In genomic region chr7:124155400-124156022, GRCh38 we compare ENCODE assay signal across 8 cellular contexts.
DNase-seq lines count a peak whose midpoint lies in the region; TF ChIP-seq lines count a peak whose summit lies in the region.

No MANE protein-coding gene starts in this region.

- no peak overlapping the region for H3K4me2 ChIP-seq in DOHH2 (ENCODE audit: low read length)

- in situ Hi-C loops in brain microvascular endothelial cell (cut with HindIII; ENCODE audit: low pct_ligation_motif_present, low sequenced_read_pairs) = no loop called here

- H3K79me2 ChIP-seq in DOHH2 (ENCODE audit: control insufficient read depth, low read length) = no peaks in the 10 kb centered on the region

- no peaks in the 10 kb centered on the region for H3F3A ChIP-seq in DOHH2 (ENCODE audit: control insufficient read depth, insufficient read depth)

- H3K4me1 ChIP-seq in DOHH2 (ENCODE audit: control insufficient read depth, low read length) = no peaks in the 10 kb centered on the region

- H3K27me3 ChIP-seq in DOHH2 (ENCODE audit: control insufficient read depth, low read length) (peaks cover 4% of the 10 kb centered on the region; the same call in 1 of the 2 replicates), H7 (ENCODE audit: control insufficient read depth, insufficient read depth, low read length) (no peaks in the 10 kb centered on the region), brain microvascular endothelial cell (replicated peaks) (no peaks in the 10 kb centered on the region)

- DNase-seq in H7 = peak; percentile 1
- peak; percentile 35 to 46 for DNase-seq in NCI-H1930 (lab: John Stamatoyannopoulos, UW)
- DNase-seq in brain microvascular endothelial cell = no peak
- DNase-seq in activated T-cell treated with anti-CD3 and anti-CD28 coated beads, Interleukin-2, amount 50 U/mL, for 1 hour = no peak
- no peak for DNase-seq in NK-92 (lab: John Stamatoyannopoulos, UW; ENCODE audit: unreplicated experiment)
- DNase-seq in NCI-H226 = no peak

- no peaks in the 10 kb centered on the region for H4K20me1 ChIP-seq in DOHH2 (ENCODE audit: control insufficient read depth, insufficient read depth, low read depth, low read length)

- H3K27ac ChIP-seq in DOHH2 (ENCODE audit: low read depth, low read length) (no peak overlapping the region), brain microvascular endothelial cell (no peak overlapping the region)

- peaks cover 16% of the 10 kb centered on the region for H3K4me1 Mint-ChIP-seq in nephron

- H3K27me3 Mint-ChIP-seq in nephron (ENCODE audit: low read depth) = no peaks in the 10 kb centered on the region

- H3K27ac Mint-ChIP-seq in nephron = peak overlapping the region in 2 of 3 experiments; percentile 3 to 6

- no peak overlapping the region for H3K4me3 ChIP-seq in DOHH2 (ENCODE audit: low read length)
- H3K4me3 ChIP-seq in H7 (ENCODE audit: insufficient read depth, low read depth, low read length) = no peak overlapping the region
- no peak overlapping the region for H3K4me3 ChIP-seq in brain microvascular endothelial cell (ENCODE audit: low read depth, low read length)

- no peaks in the 10 kb centered on the region for H3K9me3 Mint-ChIP-seq in nephron

- no peaks in the 10 kb centered on the region for H3K36me3 Mint-ChIP-seq in nephron (ENCODE audit: low read depth)

- no peaks in the 10 kb centered on the region for H3K36me3 ChIP-seq in DOHH2 (ENCODE audit: control insufficient read depth, low read length)
- H3K36me3 ChIP-seq in H7 (replicated peaks; ENCODE audit: control insufficient read depth, insufficient read depth, low read length) = no peaks in the 10 kb centered on the region
- no peaks in the 10 kb centered on the region for H3K36me3 ChIP-seq in brain microvascular endothelial cell (replicated peaks)

- H3K4me3 Mint-ChIP-seq in nephron = no peak overlapping the region

- H3K9me2 ChIP-seq in DOHH2 (replicated peaks; ENCODE audit: control insufficient read depth, low read length) = no peaks in the 10 kb centered on the region

- TF ChIP-seq CTCF in DOHH2 (IDR thresholded peaks at IDR 0.05; ENCODE audit: low read depth, low read length, poor library complexity, severe bottlenecking) (peak; percentile 60), brain microvascular endothelial cell (IDR thresholded peaks at IDR 0.05; ENCODE audit: low read depth, low read length, missing control alignments) (peak; percentile 52), nephron (IDR thresholded peaks at IDR 0.05; ENCODE audit: unreplicated experiment in 3 of 3) (peak; percentile 65 to 71 (median 66))

- H3K9me3 ChIP-seq in DOHH2 (ENCODE audit: control insufficient read depth, insufficient read depth, low read length) = no peaks in the 10 kb centered on the region

Comparison
In these comparisons a context has a peak if more than half of its experiments do, and no peak if none do; other contexts are left out.
1. DNase-seq: peak in H7 (single experiment) and NCI-H1930 (2 of 2); none in brain microvascular endothelial cell (single experiment), activated T-cell treated with anti-CD3 and anti-CD28 coated beads, Interleukin-2, amount 50 U/mL, for 1 hour (single experiment), NK-92 (single experiment) and NCI-H226 (single experiment).
2. Peak in every context shown above with its lines, with median percentiles within 50 percentile points of each other: CTCF ChIP-seq.